Comparison of ENCODE assay signal across 21 cellular contexts in the genomic region with DNA sequence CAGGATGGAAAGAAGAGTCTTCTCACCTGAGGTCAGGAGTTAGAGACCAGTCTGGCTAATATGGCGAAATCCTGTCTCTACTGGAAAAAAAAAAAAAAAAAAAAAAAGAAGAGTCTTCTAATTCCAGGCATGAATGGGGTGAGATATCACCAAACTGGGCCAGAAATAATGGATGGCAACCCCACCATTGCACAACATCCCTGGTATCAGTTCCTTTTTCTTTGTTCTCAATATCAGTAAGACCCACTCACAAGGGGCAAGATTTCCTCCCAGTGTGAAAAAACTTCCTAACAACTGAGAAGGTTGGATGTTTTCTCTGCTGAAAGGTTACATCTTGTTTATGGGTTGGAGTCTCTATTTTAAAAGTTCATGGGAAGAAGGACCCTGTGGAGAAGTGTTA. TPM values are rescaled to one million over a fixed set of nuclear protein-coding genes. Genes with fewer than 3 reads are reported as not detected.
"Had no signal": no experiment of that assay in that cellular context is flagged by ENCODE, and none has a peak within 500 bp of the region (broad histone marks: within the 10 kb centered on the region; RNA-seq: fewer than 3 reads in every experiment).

No MANE protein-coding gene starts in this region.

- DNase-seq: activated CD8-positive, alpha-beta memory T cell treated with anti-CD3 and anti-CD28 coated beads, Interleukin-2, amount 50 U/mL, for 4 hours; activated CD8-positive, alpha-beta T cell treated with anti-CD3 and anti-CD28 coated beads for 36 hours; activated naive CD8-positive, alpha-beta T cell treated with anti-CD3 and anti-CD28 coated beads, Interleukin-2, amount 10 ng/mL, durations not matched to agents 7 days and 5 days; anterior cingulate cortex; dorsolateral prefrontal cortex; hypothalamus; kidney glomerular epithelial cell; naive thymus-derived CD8-positive, alpha-beta T cell; psoas muscle; right lobe of liver; spleen; stimulated activated CD4-positive, alpha-beta T cell treated with anti-CD3 and anti-CD28 coated beads, Interleukin-2, amount 100 ng/mL, for 24 hours; stimulated activated naive CD4-positive, alpha-beta T cell treated with Interleukin-2 at 50 U/mL for 16 hours; T-helper 17 cell had no signal

- H3K9me3 Mint-ChIP-seq: activated CD8-positive, alpha-beta T cell treated with anti-CD3 and anti-CD28 coated beads for 36 hours; activated naive CD8-positive, alpha-beta T cell treated with anti-CD3 and anti-CD28 coated beads, Interleukin-2, amount 10 ng/mL, durations not matched to agents 7 days and 5 days had no signal

- H3K36me3 Mint-ChIP-seq: activated naive CD8-positive, alpha-beta T cell treated with anti-CD3 and anti-CD28 coated beads, Interleukin-2, amount 10 ng/mL, durations not matched to agents 7 days and 5 days had no signal

- H3K4me3 Mint-ChIP-seq: activated CD8-positive, alpha-beta T cell treated with anti-CD3 and anti-CD28 coated beads for 36 hours; activated naive CD8-positive, alpha-beta T cell treated with anti-CD3 and anti-CD28 coated beads, Interleukin-2, amount 10 ng/mL, durations not matched to agents 7 days and 5 days; naive thymus-derived CD8-positive, alpha-beta T cell; T-helper 17 cell had no signal

- H3K27ac Mint-ChIP-seq: activated CD8-positive, alpha-beta T cell treated with anti-CD3 and anti-CD28 coated beads for 36 hours; activated naive CD8-positive, alpha-beta T cell treated with anti-CD3 and anti-CD28 coated beads, Interleukin-2, amount 10 ng/mL, durations not matched to agents 7 days and 5 days; naive thymus-derived CD8-positive, alpha-beta T cell; T-helper 17 cell had no signal

- H3K4me1 Mint-ChIP-seq: activated naive CD8-positive, alpha-beta T cell treated with anti-CD3 and anti-CD28 coated beads, Interleukin-2, amount 10 ng/mL, durations not matched to agents 7 days and 5 days; naive thymus-derived CD8-positive, alpha-beta T cell; T-helper 17 cell had no signal

- ATAC-seq: activated CD4-positive, CD25-positive, alpha-beta regulatory T cell treated with anti-CD3 and anti-CD28 coated beads, Interleukin-2, amount 50 U/mL, for 24 hours; activated CD8-positive, alpha-beta T cell treated with anti-CD3 and anti-CD28 coated beads for 36 hours; naive thymus-derived CD8-positive, alpha-beta T cell; psoas muscle; T-helper 17 cell had no signal

RNA-seq across cellular contexts. Expression of a gene that starts 23.6 kb away (rescaled TPM):
- total RNA-seq: activated CD8-positive, alpha-beta T cell treated with anti-CD3 and anti-CD28 coated beads for 36 hours; activated naive CD8-positive, alpha-beta T cell treated with anti-CD3 and anti-CD28 coated beads, Interleukin-2, amount 10 ng/mL, durations not matched to agents 7 days and 5 days; bronchial epithelial cell; chondrocyte; esophagus muscularis mucosa; fibroblast of villous mesenchyme; liver; naive thymus-derived CD8-positive, alpha-beta T cell; psoas muscle; right lobe of liver; spleen; T-helper 17 cell; urinary bladder had no signal
